1 cellular context compared by ENCODE assay signal in the genomic region with DNA sequence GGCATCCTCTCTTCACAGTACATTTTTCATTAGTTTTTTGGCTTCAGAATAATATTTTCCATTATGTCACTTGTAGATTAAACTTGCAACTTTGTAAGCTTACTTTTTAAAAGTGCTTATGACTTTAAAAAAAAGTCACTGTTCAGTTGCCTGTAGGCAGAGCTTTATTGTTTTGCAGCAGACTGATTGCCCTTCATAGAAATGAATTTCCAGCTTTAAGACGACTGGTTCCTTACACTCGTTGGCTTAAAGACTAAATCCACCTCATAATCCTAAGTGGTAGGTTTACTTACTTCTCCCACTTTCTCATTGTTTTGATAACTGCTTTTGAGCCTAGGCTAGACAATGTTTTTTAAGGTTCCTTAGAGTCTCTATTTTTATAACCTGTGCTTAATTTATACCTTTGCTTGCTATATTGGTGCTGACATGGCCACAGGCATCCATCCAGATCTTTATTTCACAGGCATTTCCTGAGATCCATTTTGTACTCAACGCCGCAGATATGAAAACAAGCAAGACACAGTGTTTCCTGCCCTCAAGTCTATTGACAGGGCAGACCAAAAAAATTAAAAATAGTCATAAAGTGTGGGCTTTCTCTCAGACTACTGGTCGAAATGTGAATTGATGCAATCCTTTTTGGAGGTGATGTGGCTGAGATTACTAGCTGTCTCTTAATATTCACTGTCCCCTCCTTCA.
TF ChIP-seq lines count a peak whose summit lies in the region.

No MANE protein-coding gene starts in this region.

TF ChIP-seq in SK-N-SH treated with all-trans-retinoic acid at 6 μM for 48 hours, 23 proteins besides CTCF, POLR2A, EP300 and RAD21 (continued from another document):
- TF ChIP-seq, protein P1, sequence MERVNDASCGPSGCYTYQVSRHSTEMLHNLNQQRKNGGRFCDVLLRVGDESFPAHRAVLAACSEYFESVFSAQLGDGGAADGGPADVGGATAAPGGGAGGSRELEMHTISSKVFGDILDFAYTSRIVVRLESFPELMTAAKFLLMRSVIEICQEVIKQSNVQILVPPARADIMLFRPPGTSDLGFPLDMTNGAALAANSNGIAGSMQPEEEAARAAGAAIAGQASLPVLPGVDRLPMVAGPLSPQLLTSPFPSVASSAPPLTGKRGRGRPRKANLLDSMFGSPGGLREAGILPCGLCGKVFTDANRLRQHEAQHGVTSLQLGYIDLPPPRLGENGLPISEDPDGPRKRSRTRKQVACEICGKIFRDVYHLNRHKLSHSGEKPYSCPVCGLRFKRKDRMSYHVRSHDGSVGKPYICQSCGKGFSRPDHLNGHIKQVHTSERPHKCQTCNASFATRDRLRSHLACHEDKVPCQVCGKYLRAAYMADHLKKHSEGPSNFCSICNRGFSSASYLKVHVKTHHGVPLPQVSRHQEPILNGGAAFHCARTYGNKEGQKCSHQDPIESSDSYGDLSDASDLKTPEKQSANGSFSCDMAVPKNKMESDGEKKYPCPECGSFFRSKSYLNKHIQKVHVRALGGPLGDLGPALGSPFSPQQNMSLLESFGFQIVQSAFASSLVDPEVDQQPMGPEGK (CRISPR knock-in tag; IDR thresholded peaks at IDR 0.05; ENCODE audit: borderline replicate concordance), result no peak
- TF ChIP-seq ZFP3 (CRISPR knock-in tag; IDR thresholded peaks at IDR 0.05), result no peak
- TF ChIP-seq ZNF565 (CRISPR knock-in tag; conservative IDR thresholded peaks at IDR 0.05; ENCODE audit: low read depth), result no peak
- TF ChIP-seq PPARA (CRISPR knock-in tag; IDR thresholded peaks at IDR 0.05; ENCODE audit: borderline replicate concordance), result no peak
- no peak for TF ChIP-seq OSR1 (CRISPR knock-in tag; IDR thresholded peaks at IDR 0.05)
- no peak for TF ChIP-seq ISL1 (CRISPR knock-in tag; IDR thresholded peaks at IDR 0.05)
- no peak for TF ChIP-seq RARB (CRISPR knock-in tag; IDR thresholded peaks at IDR 0.05)
